ENCODE assay signal across 18 cellular contexts in genomic region chr3:196659901-196660351, GRCh38. TPM values are rescaled to one million over a fixed set of nuclear protein-coding genes. Genes with fewer than 3 reads are reported as not detected.
DNase-seq lines count a peak whose midpoint lies in the region; ATAC-seq, FAIRE-seq and TF ChIP-seq lines count a peak whose summit lies in the region.
"Had no signal": no experiment of that assay in that cellular context is flagged by ENCODE, and none has a peak within 500 bp of the region (broad histone marks: within the 10 kb centered on the region; RNA-seq: fewer than 3 reads in every experiment).

No MANE protein-coding gene starts in this region.

- H3K27ac ChIP-seq in GM12878 (ENCODE audit: control insufficient read depth, insufficient read depth) (no peak overlapping the region), colonic mucosa (no peak overlapping the region)

- CTCF ChIA-PET in GM12878 (lab: Yijun Ruan, JAX), result interaction anchor here (1.5 kb wide), 1 partner anchor 34 kb away, joined by 3 read pairs; no protein-coding TSS in a partner anchor

- BruUV-seq in GM12878 (replicated peaks; lab: Mats Ljungman, UMichigan), result no TSS peak

- TF ChIP-seq CTCF in GM12878 (IDR thresholded peaks at IDR 0.05 in 2 of 3, conservative IDR thresholded peaks at IDR 0.05 in 1 of 3; ENCODE audit: control insufficient read depth in 2 of 3, extremely low read depth in 1 of 3, insufficient read depth in 1 of 3, low read depth in 3 of 3, low read length in 3 of 3), result no peak
- no peak for TF ChIP-seq CTCF in colonic mucosa (IDR thresholded peaks at IDR 0.05)

- H3K27me3 ChIP-seq in GM12878 (replicated peaks in 1 of 2; ENCODE audit: control insufficient read depth in 2 of 2, insufficient read depth in 2 of 2, low read length in 1 of 2), result no peaks in the 10 kb centered on the region
- no peaks in the 10 kb centered on the region for H3K27me3 ChIP-seq in colonic mucosa

- WGBS in GM12878 (ENCODE audit: insufficient coverage, insufficient replicate concordance, low lambda C conversion rate, missing lambda C conversion rate), result 99% methylated on average over 35 of the region's 35 CpGs

- no peak for TF ChIP-seq RAD21 in GM12878 (IDR thresholded peaks at IDR 0.05; ENCODE audit: insufficient read depth, low read depth, low read length)

- no peak for TF ChIP-seq EP300 in GM12878 (IDR thresholded peaks at IDR 0.05; ENCODE audit: borderline replicate concordance in 1 of 2, control insufficient read depth in 1 of 2, low read depth in 2 of 2, low read length in 2 of 2)

- peak; percentile 60 for DNase-seq in activated effector memory CD4-positive, alpha-beta T cell treated with anti-CD3 and anti-CD28 coated beads, Interleukin-2, amount 50 U/mL, for 16 hours
- no peak for DNase-seq in activated effector memory CD4-positive, alpha-beta T cell treated with Interleukin-2 at 50 U/mL for 16 hours
- no peak for DNase-seq in GM12878 (ENCODE audit: low read depth, low spot score)
- DNase-seq in posterior vena cava (ENCODE audit: low spot score), result peak; percentile 78
- DNase-seq in colonic mucosa, result no peak
- DNase-seq: 8988T; ACHN; CD4-positive, CD25-positive, alpha-beta regulatory T cell; DND-41; HCEC 1CT; Kasumi-1; NCI-H1436; NCI-H187; NCI-H524 had no signal

- no peaks in the 10 kb centered on the region for H3K79me2 ChIP-seq in GM12878 (ENCODE audit: control insufficient read depth, insufficient read depth, low read length)

- H3K9ac ChIP-seq in GM12878 (ENCODE audit: control insufficient read depth, insufficient read depth, low read length), result no peak overlapping the region
- H3K9ac ChIP-seq in colonic mucosa (ENCODE audit: low read depth in 2 of 2, low read length in 2 of 2), result no peak overlapping the region

- RAD21 ChIA-PET in GM12878 (lab: Charles Lee; ENCODE audit: unreplicated experiment), result interaction anchor here (1.3 kb wide), 1 partner anchor 50 kb away, joined by 4 read pairs; no protein-coding TSS in a partner anchor

- intact Hi-C loops in GM12878 (cut with micrococcal nuclease; ENCODE audit: unreplicated experiment), result no loop called here
- intact Hi-C loops in posterior vena cava (cut with DNase I), result no loop called here
- intact Hi-C loops in colonic mucosa (cut with DNase I), result no loop called here

- in situ Hi-C loops in GM12878 (cut with MboI), result no loop called here

- TF ChIP-seq POLR2A in GM12878 (IDR thresholded peaks at IDR 0.05; ENCODE audit: low read depth, low read length), result peak; percentile 65; the same call in 1 of the 2 replicates

- H3K9me3 ChIP-seq in GM12878 (replicated peaks; ENCODE audit: control insufficient read depth, insufficient read depth, low read length) (no peaks in the 10 kb centered on the region), colonic mucosa (no peaks in the 10 kb centered on the region)

- H2AFZ ChIP-seq in GM12878 (ENCODE audit: control insufficient read depth, low read depth, low read length), result no peak overlapping the region
- H2AFZ ChIP-seq: GM23338 had no signal

- no peaks in the 10 kb centered on the region for H4K20me1 ChIP-seq in GM12878 (ENCODE audit: control insufficient read depth, insufficient read depth)

- H3K36me3 ChIP-seq in GM12878 (ENCODE audit: control insufficient read depth in 2 of 2, insufficient read depth in 2 of 2, low read length in 1 of 2) (peaks cover 28 to 32% of the 10 kb centered on the region in 2 experiments), colonic mucosa (no peaks in the 10 kb centered on the region)

- H3K4me1 ChIP-seq in GM12878 (ENCODE audit: control insufficient read depth, insufficient read depth, low read length) (no peaks in the 10 kb centered on the region), colonic mucosa (no peaks in the 10 kb centered on the region)

- SMC1A ChIA-PET in GM12878 (lab: Charles Lee; ENCODE audit: uncharacterized antibody, unreplicated experiment), result interaction anchor here (1.5 to 1.6 kb wide), 2 partner anchors 10 to 18 kb away, joined by 3 to 6 read pairs; no protein-coding TSS in a partner anchor

- no peak overlapping the region for H3K4me2 ChIP-seq in GM12878 (ENCODE audit: control insufficient read depth, insufficient read depth)
- H3K4me2 ChIP-seq: GM23338 had no signal

- H3K4me3 ChIP-seq in GM12878 (no peak overlapping the region), colonic mucosa (no peak overlapping the region)
- H3K4me3 ChIP-seq: GM23338 had no signal

- POLR2A ChIA-PET in GM12878 (lab: Charles Lee), result no interaction called here

- no peak for FAIRE-seq in GM12878 (lab: Jason Lieb, UNC)
- FAIRE-seq: GM18507 had no signal

- ATAC-seq in GM12878 (no peak), GM19397 (IDR thresholded peaks at IDR 0.05; ENCODE audit: unreplicated experiment) (no peak), HG03095 (IDR thresholded peaks at IDR 0.05; ENCODE audit: unreplicated experiment) (no peak)
- ATAC-seq: GM23338 had no signal

TF ChIP-seq in GM12878, 131 proteins besides CTCF, POLR2A, EP300 and RAD21 (continues in another document):
- no peak for TF ChIP-seq IRF3 (IDR thresholded peaks at IDR 0.05)
- no peak for TF ChIP-seq MTA2 (IDR thresholded peaks at IDR 0.05; ENCODE audit: low read depth)
- no peak for TF ChIP-seq ASH2L (IDR thresholded peaks at IDR 0.05; ENCODE audit: borderline replicate concordance, low read depth)
- TF ChIP-seq HDAC2 (IDR thresholded peaks at IDR 0.05), result no peak

RNA-seq across cellular contexts. Expression of gene NRROS, which starts 20.4 kb away (rescaled TPM):
- total RNA-seq in GM12878 (2013; cell fraction: nucleolus; rRNA removed), result 70.0 and 72.5 TPM in 2 replicates
- 18.5 and 24.1 TPM in 2 replicates for total RNA-seq in GM12878 (2014; rRNA removed)
- total RNA-seq in GM12878 (2014; rRNA removed; fragmentation: Illumina TruSeq; extraction: Trizol), result 5.4 and 6.8 TPM in 2 replicates
- 42.2 and 44.0 TPM in 2 replicates for total RNA-seq in GM12878 (2021)
- 10.4 TPM for polyA plus RNA-seq in GM12878 (2011; ENCODE audit: low read depth)
- 4.2 and 14.0 TPM in 2 replicates for polyA plus RNA-seq in GM12878 (2011; rRNA removed)
- 12.0 and 13.3 TPM in 2 replicates for polyA plus RNA-seq in GM12878 (2011; cell fraction: cytosol; rRNA removed)
- 33.2 and 39.5 TPM in 2 replicates for polyA plus RNA-seq in GM12878 (2011; cell fraction: nucleus; rRNA removed)
- 23.8 and 29.3 TPM in 2 replicates for polyA plus RNA-seq in GM12878 (2012)
- polyA plus RNA-seq in GM12878 (2014; fragmentation: Illumina TruSeq; extraction: Trizol), result 5.1 and 12.8 TPM in 2 replicates
- under 1 TPM; 0.35 TPM for polyA plus RNA-seq in GM12878 (2014; fragmentation: Nextera tagmentation; extraction: Ambion mirVana)
- 25.2 and 26.8 TPM in 2 replicates for polyA plus RNA-seq in GM12878 (2014; rRNA removed)
- polyA plus RNA-seq in GM12878 (2016; fragmentation: Nextera tagmentation; extraction: Ambion mirVana), result 10 to 100 TPM in 1 of 2 experiments, 1 to 10 TPM in 1; 7.8 to 12.4 TPM
- 13.3 and 21.8 TPM in 2 replicates for polyA minus RNA-seq in GM12878 (2011; rRNA and poly(A)+ RNA removed)
- polyA minus RNA-seq in GM12878 (2011; cell fraction: cytosol; rRNA and poly(A)+ RNA removed), result 6.9 and 9.0 TPM in 2 replicates
- polyA minus RNA-seq in GM12878 (2011; cell fraction: nucleus; rRNA and poly(A)+ RNA removed), result 9.7 and 20.3 TPM in 2 replicates
- total RNA-seq in posterior vena cava, result 10 to 100 TPM in 1 of 2 donors, 1 to 10 TPM in 1; 8.0 to 10.6 TPM
- 1 to 10 TPM; 2.1 to 2.2 TPM for total RNA-seq in colonic mucosa

RNA-seq across cellular contexts. Expression of gene CEP19, which starts 52.1 kb away (rescaled TPM):
- 0.22 and 0.23 TPM in 2 replicates for total RNA-seq in GM12878 (2013; cell fraction: nucleolus; rRNA removed)
- 2.0 and 2.5 TPM in 2 replicates for total RNA-seq in GM12878 (2014; rRNA removed)
- total RNA-seq in GM12878 (2014; rRNA removed; fragmentation: Illumina TruSeq; extraction: Trizol), result 2.7 and 2.9 TPM in 2 replicates
- total RNA-seq in GM12878 (2021), result 1.6 and 1.9 TPM in 2 replicates
- 0.76 TPM for polyA plus RNA-seq in GM12878 (2011; ENCODE audit: low read depth)
- polyA plus RNA-seq in GM12878 (2011; rRNA removed), result 1.9 and 2.8 TPM in 2 replicates
- polyA plus RNA-seq in GM12878 (2011; cell fraction: cytosol; rRNA removed), result 0.76 and 0.95 TPM in 2 replicates
- 0.23 and 0.24 TPM in 2 replicates for polyA plus RNA-seq in GM12878 (2011; cell fraction: nucleus; rRNA removed)
- polyA plus RNA-seq in GM12878 (2012), result 1.2 and 2.3 TPM in 2 replicates
- 3.1 and 4.5 TPM in 2 replicates for polyA plus RNA-seq in GM12878 (2014; fragmentation: Illumina TruSeq; extraction: Trizol)
- polyA plus RNA-seq in GM12878 (2014; fragmentation: Nextera tagmentation; extraction: Ambion mirVana), result 1 to 10 TPM; 2.4 to 2.8 TPM
- polyA plus RNA-seq in GM12878 (2014; rRNA removed), result 2.2 and 2.6 TPM in 2 replicates
- polyA plus RNA-seq in GM12878 (2016; fragmentation: Nextera tagmentation; extraction: Ambion mirVana), result 1 to 10 TPM; 5.6 to 5.9 TPM
- polyA minus RNA-seq in GM12878 (2011; rRNA and poly(A)+ RNA removed), result 0.41 and 0.73 TPM in 2 replicates
- polyA minus RNA-seq in GM12878 (2011; cell fraction: cytosol; rRNA and poly(A)+ RNA removed), result not detected in 2 replicates
- 0.60 TPM in 1 of 2 replicates, not detected in the other for polyA minus RNA-seq in GM12878 (2011; cell fraction: nucleus; rRNA and poly(A)+ RNA removed)
- total RNA-seq in posterior vena cava, result 1 to 10 TPM in 1 of 2 donors, under 1 TPM in 1; 0.69 to 1.3 TPM
- total RNA-seq in colonic mucosa, result under 1 TPM; 0.56 to 0.89 TPM

RNA-seq across cellular contexts. Expression of gene PIGX, which starts 52.3 kb away (rescaled TPM):
- 12.4 TPM in 2 replicates for total RNA-seq in GM12878 (2013; cell fraction: nucleolus; rRNA removed)
- total RNA-seq in GM12878 (2014; rRNA removed) (23.8 and 31.9 TPM in 2 replicates), GM12878 (2014; rRNA removed; fragmentation: Illumina TruSeq; extraction: Trizol) (22.6 and 22.9 TPM in 2 replicates), GM12878 (2021) (21.8 and 27.1 TPM in 2 replicates), posterior vena cava (10 to 100 TPM; 23.9 to 24.1 TPM), colonic mucosa (10 to 100 TPM; 19.5 to 23.3 TPM)
- 8.6 TPM for polyA plus RNA-seq in GM12878 (2011; ENCODE audit: low read depth)
- polyA plus RNA-seq in GM12878 (2011; rRNA removed) (17.6 and 26.2 TPM in 2 replicates), GM12878 (2014; fragmentation: Illumina TruSeq; extraction: Trizol) (25.5 and 29.7 TPM in 2 replicates), GM12878 (2014; fragmentation: Nextera tagmentation; extraction: Ambion mirVana) (1 to 10 TPM; 3.8 to 9.7 TPM), GM12878 (2014; rRNA removed) (23.5 and 27.3 TPM in 2 replicates), GM12878 (2016; fragmentation: Nextera tagmentation; extraction: Ambion mirVana) (10 to 100 TPM in 1 of 2 experiments, 1 to 10 TPM in 1; 5.7 to 40.0 TPM)
- polyA plus RNA-seq in GM12878 (2011; cell fraction: cytosol; rRNA removed), result 7.9 and 8.1 TPM in 2 replicates
- 5.1 and 5.5 TPM in 2 replicates for polyA plus RNA-seq in GM12878 (2011; cell fraction: nucleus; rRNA removed)
- polyA plus RNA-seq in GM12878 (2012), result 11.6 and 13.9 TPM in 2 replicates
- polyA minus RNA-seq in GM12878 (2011; rRNA and poly(A)+ RNA removed), result 10.5 and 11.1 TPM in 2 replicates
- 5.1 and 5.5 TPM in 2 replicates for polyA minus RNA-seq in GM12878 (2011; cell fraction: cytosol; rRNA and poly(A)+ RNA removed)
- polyA minus RNA-seq in GM12878 (2011; cell fraction: nucleus; rRNA and poly(A)+ RNA removed), result 5.0 and 5.3 TPM in 2 replicates

Comparison
In these comparisons a context has a peak if more than half of its experiments do, and no peak if none do; other contexts are left out.
1. DNase-seq: peak in activated effector memory CD4-positive, alpha-beta T cell treated with anti-CD3 and anti-CD28 coated beads, Interleukin-2, amount 50 U/mL, for 16 hours (single experiment) and posterior vena cava (single experiment); none in activated effector memory CD4-positive, alpha-beta T cell treated with Interleukin-2 at 50 U/mL for 16 hours (single experiment), GM12878 (single experiment) and colonic mucosa (single experiment).